In genomic region chr10:4978870-4979269, GRCh38 we compare ENCODE assay signal across 7 cellular contexts. TPM values are rescaled to one million over a fixed set of nuclear protein-coding genes. Genes with fewer than 3 reads are reported as not detected.
"Had no signal": no experiment of that assay in that cellular context is flagged by ENCODE, and none has a peak within 500 bp of the region (broad histone marks: within the 10 kb centered on the region; RNA-seq: fewer than 3 reads in every experiment).

No MANE protein-coding gene starts in this region.

- H3K4me2 ChIP-seq: KMS-11 had no signal

- DNase-seq: IMR-90, KBM-7, KG1 had no signal

- H3K27ac ChIP-seq: HL-60, KMS-11 had no signal

- FAIRE-seq: HTR-8/SVneo had no signal

- H3K9ac ChIP-seq: KMS-11 had no signal

RNA-seq across cellular contexts. Expression of gene AKR1C1, which starts 15.7 kb away (rescaled TPM):
- polyA plus RNA-seq: IgD-negative memory B cell had no signal

RNA-seq across cellular contexts. Expression of gene AKR1C2, which starts 24.8 kb away (rescaled TPM):
- polyA plus RNA-seq: IgD-negative memory B cell had no signal
